Comparison of ENCODE assay signal across 10 cellular contexts in the genomic region with DNA sequence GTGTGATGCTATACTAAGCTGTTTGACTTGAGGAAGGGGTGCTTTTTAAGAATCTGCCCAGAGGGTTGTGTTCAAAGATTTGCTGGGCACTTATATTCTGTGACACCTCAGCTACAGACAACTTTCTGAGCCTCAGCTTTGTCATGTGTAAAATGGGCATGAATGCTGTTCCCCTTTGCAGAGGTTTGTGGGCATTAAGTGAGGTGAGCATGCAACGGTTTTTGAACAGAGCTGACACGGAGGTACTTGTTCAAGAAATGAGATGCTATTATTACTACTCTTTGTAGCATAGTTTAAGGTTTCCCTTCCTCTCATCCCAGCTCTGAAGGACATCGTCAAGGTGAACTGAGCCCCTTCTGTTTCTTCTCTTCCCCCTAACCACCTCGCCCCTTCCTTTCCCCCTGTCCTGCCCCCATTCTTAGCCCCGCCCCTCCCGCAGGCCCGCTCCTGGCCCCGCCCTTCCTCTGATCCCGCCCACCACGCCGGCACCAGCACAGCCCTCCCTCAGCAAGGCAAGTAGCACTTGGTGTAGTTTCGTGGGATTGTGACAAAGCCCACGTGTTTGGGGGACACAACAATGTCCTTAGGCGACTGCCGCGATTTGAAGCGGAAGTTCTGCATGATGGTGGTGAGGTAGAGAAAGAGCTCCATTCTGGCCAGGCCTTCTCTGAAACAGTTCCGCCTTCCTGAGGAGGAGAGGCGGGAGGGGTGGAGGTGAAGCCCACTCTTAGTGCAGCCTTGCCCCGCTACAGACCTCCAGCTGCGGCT. TPM values are rescaled to one million over a fixed set of nuclear protein-coding genes. Genes with fewer than 3 reads are reported as not detected.
DNase-seq lines count a peak whose midpoint lies in the region; ATAC-seq and TF ChIP-seq lines count a peak whose summit lies in the region.
"Had no signal": no experiment of that assay in that cellular context is flagged by ENCODE, and none has a peak within 500 bp of the region (broad histone marks: within the 10 kb centered on the region; RNA-seq: fewer than 3 reads in every experiment).

No MANE protein-coding gene starts in this region.

- ATAC-seq in lower lobe of right lung (peak; percentile 56 to 60), HG02852 (IDR thresholded peaks at IDR 0.05; ENCODE audit: unreplicated experiment) (no peak), GM21737 (IDR thresholded peaks at IDR 0.05; ENCODE audit: unreplicated experiment) (no peak)

- peaks cover 8% of the 10 kb centered on the region for H3K27me3 ChIP-seq in lower lobe of right lung (ENCODE audit: low read depth)

- no peaks in the 10 kb centered on the region for H3K9me3 Mint-ChIP-seq in activated T-cell treated with anti-CD3 and anti-CD28 coated beads, Interleukin-2, amount 50 U/mL, for 24 hours

- H3K27me3 Mint-ChIP-seq in activated T-cell treated with anti-CD3 and anti-CD28 coated beads, Interleukin-2, amount 50 U/mL, for 24 hours, result peaks cover 36% of the 10 kb centered on the region

- peak overlapping the region; percentile 18 for H3K4me3 Mint-ChIP-seq in activated T-cell treated with anti-CD3 and anti-CD28 coated beads, Interleukin-2, amount 50 U/mL, for 24 hours

- TF ChIP-seq CTCF in lower lobe of right lung (IDR thresholded peaks at IDR 0.05), result no peak

- H3K4me3 ChIP-seq in lower lobe of right lung, result peak overlapping the region; percentile 3

- H3K36me3 Mint-ChIP-seq in activated T-cell treated with anti-CD3 and anti-CD28 coated beads, Interleukin-2, amount 50 U/mL, for 24 hours (ENCODE audit: low read depth), result no peaks in the 10 kb centered on the region

- H3K27ac Mint-ChIP-seq in activated T-cell treated with anti-CD3 and anti-CD28 coated beads, Interleukin-2, amount 50 U/mL, for 24 hours, result no peak overlapping the region

- intact Hi-C loops in lower lobe of right lung (cut with DNase I), result no loop called here

- H3K9me3 ChIP-seq in lower lobe of right lung, result no peaks in the 10 kb centered on the region

- H3K4me1 Mint-ChIP-seq in activated T-cell treated with anti-CD3 and anti-CD28 coated beads, Interleukin-2, amount 50 U/mL, for 24 hours (ENCODE audit: low read depth), result peaks cover 8% of the 10 kb centered on the region

- DNase-seq in NOMO-1 treated with dmso at 0.1 percent for 144 hours (lab: John Stamatoyannopoulos, UW; ENCODE audit: unreplicated experiment) (peak; percentile 45), lower lobe of right lung (no peak), hippocampal formation (lab: John Stamatoyannopoulos, UW) (no peak), HuH-7 (ENCODE audit: low spot score) (no peak)
- peak; percentile 64 for DNase-seq in activated T-cell treated with anti-CD3 and anti-CD28 coated beads, Interleukin-2, amount 50 U/mL, for 24 hours
- peak; percentile 31 for DNase-seq in stimulated activated naive CD4-positive, alpha-beta T cell treated with Interleukin-2 at 50 U/mL for 16 hours (lab: John Stamatoyannopoulos, UW)
- DNase-seq: NCI-H1694 had no signal

- H3K27ac ChIP-seq in lower lobe of right lung, result no peak overlapping the region

- no peaks in the 10 kb centered on the region for H3K36me3 ChIP-seq in lower lobe of right lung

- H3K4me1 ChIP-seq in lower lobe of right lung, result no peaks in the 10 kb centered on the region

RNA-seq across cellular contexts. Expression of gene CYP2A7, which starts 26.1 kb away (rescaled TPM):
- total RNA-seq in lower lobe of right lung, result 0.68 TPM
- total RNA-seq: urinary bladder had no signal

RNA-seq across cellular contexts. Expression of gene CYP2A6, which starts 57.9 kb away (rescaled TPM):
- 2.0 TPM for total RNA-seq in lower lobe of right lung
- total RNA-seq: urinary bladder had no signal

Comparison
In these comparisons a context has a peak if more than half of its experiments do, and no peak if none do; other contexts are left out.
1. DNase-seq: peak in NOMO-1 treated with dmso at 0.1 percent for 144 hours (single experiment), activated T-cell treated with anti-CD3 and anti-CD28 coated beads, Interleukin-2, amount 50 U/mL, for 24 hours (single experiment) and stimulated activated naive CD4-positive, alpha-beta T cell treated with Interleukin-2 at 50 U/mL for 16 hours (single experiment); none in lower lobe of right lung (single experiment), hippocampal formation (0 of 2) and HuH-7 (single experiment).
2. ATAC-seq: peak in lower lobe of right lung (2 of 2); none in HG02852 (single experiment) and GM21737 (single experiment).